ENCODE assay signal across 9 cellular contexts in genomic region chr10:103648951-103649532, GRCh38.
DNase-seq lines count a peak whose midpoint lies in the region; ATAC-seq and TF ChIP-seq lines count a peak whose summit lies in the region.
"Had no signal": no experiment of that assay in that cellular context is flagged by ENCODE, and none has a peak within 500 bp of the region (broad histone marks: within the 10 kb centered on the region; RNA-seq: fewer than 3 reads in every experiment).

No MANE protein-coding gene starts in this region.

- no peak for TF ChIP-seq POLR2A in vagina (IDR thresholded peaks at IDR 0.05)

- peaks cover 70% of the 10 kb centered on the region for H3K4me1 Mint-ChIP-seq in nephron progenitor cell

- peak overlapping the region; percentile 45 for H3K27ac Mint-ChIP-seq in nephron progenitor cell

- no peak for DNase-seq in Right ventricle myocardium inferior (ENCODE audit: missing footprints)
- no peak for DNase-seq in cardiac septum (ENCODE audit: low spot score)
- DNase-seq in fibroblast of peridontal ligament (ENCODE audit: extremely low read depth) = peak; percentile 90
- DNase-seq in nephron progenitor cell = no peak
- DNase-seq in vagina (ENCODE audit: extremely low spot score in 2 of 2) = no peak
- DNase-seq in NCI-H2107 treated with DMSO at 0.1 percent for 48 hours (lab: John Stamatoyannopoulos, UW; ENCODE audit: unreplicated experiment) = no peak
- DNase-seq in SIG-M5 (lab: John Stamatoyannopoulos, UW) = no peak
- DNase-seq in hippocampal formation (lab: John Stamatoyannopoulos, UW) = no peak
- DNase-seq: left colon had no signal

- H3K36me3 Mint-ChIP-seq in nephron progenitor cell (ENCODE audit: low read depth) = peaks cover 14% of the 10 kb centered on the region

- H3K36me3 ChIP-seq in vagina = no peaks in the 10 kb centered on the region

- no peak overlapping the region for H3K4me3 ChIP-seq in vagina

- peaks cover 5% of the 10 kb centered on the region for H3K27me3 Mint-ChIP-seq in nephron progenitor cell (ENCODE audit: low read depth, poor library complexity)

- intact Hi-C loops in Right ventricle myocardium inferior (cut with DNase I) = no loop called here
- intact Hi-C loops in cardiac septum (cut with DNase I) = no loop called here
- intact Hi-C loops in vagina (cut with DNase I) = no loop called here

- H3K9me3 Mint-ChIP-seq in nephron progenitor cell = no peaks in the 10 kb centered on the region

- no peak overlapping the region for H3K4me3 Mint-ChIP-seq in nephron progenitor cell

- no peaks in the 10 kb centered on the region for H3K9me3 ChIP-seq in vagina

- no peaks in the 10 kb centered on the region for H3K27me3 ChIP-seq in vagina

- peaks cover 100% of the 10 kb centered on the region for H3K4me1 ChIP-seq in vagina

- no peak for TF ChIP-seq CTCF in nephron progenitor cell (IDR thresholded peaks at IDR 0.05)
- TF ChIP-seq CTCF in vagina (IDR thresholded peaks at IDR 0.05) = no peak

- peak; percentile 33 for ATAC-seq in Right ventricle myocardium inferior
- ATAC-seq: left colon had no signal

- H3K27ac ChIP-seq in vagina = peak overlapping the region; percentile 79
